ENCODE assay signal across 8 cellular contexts in the genomic region with DNA sequence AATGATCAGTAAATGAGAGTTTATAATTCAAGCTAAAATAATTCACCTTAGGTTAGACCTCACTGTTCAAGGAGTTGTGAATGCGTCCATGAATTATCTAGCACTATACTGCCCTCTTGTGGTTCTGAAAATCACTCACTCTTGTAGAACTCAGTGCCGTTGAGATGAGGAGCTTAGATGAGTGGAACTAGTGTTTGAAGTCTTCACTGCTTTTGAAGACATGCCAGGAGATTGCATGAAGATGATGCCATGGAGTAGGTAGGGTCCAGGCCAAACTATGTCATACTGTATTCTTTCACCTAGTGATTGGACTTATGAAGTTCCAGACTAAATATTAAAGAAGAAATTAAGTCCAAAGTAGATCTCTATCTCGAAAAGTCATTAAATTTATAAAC. TPM values are rescaled to one million over a fixed set of nuclear protein-coding genes. Genes with fewer than 3 reads are reported as not detected.
DNase-seq lines count a peak whose midpoint lies in the region; ATAC-seq, FAIRE-seq and TF ChIP-seq lines count a peak whose summit lies in the region.

No MANE protein-coding gene starts in this region.

- ATAC-seq in HG02798 (IDR thresholded peaks at IDR 0.05; ENCODE audit: poor library complexity, unreplicated experiment) = peak; percentile 70
- ATAC-seq in mucosa of descending colon = peak; percentile 81

- H3K9me3 ChIP-seq in SK-N-MC (ENCODE audit: low read depth, low read length) = no peaks in the 10 kb centered on the region
- no peaks in the 10 kb centered on the region for H3K9me3 ChIP-seq in mucosa of descending colon

- peak; percentile 92 for FAIRE-seq in GM12891 (lab: Jason Lieb, UNC)

- TF ChIP-seq POLR2A in GM12891 (IDR thresholded peaks at IDR 0.05; ENCODE audit: low read depth, low read length) = no peak

- intact Hi-C loops in mucosa of descending colon (cut with DNase I, micrococcal nuclease) = loop anchor here (5.0 to 10.0 kb wide), 3 partner anchors 300 to 420 kb away; no protein-coding TSS in a partner anchor

- peaks cover 19% of the 10 kb centered on the region for H3K4me1 ChIP-seq in mucosa of descending colon (ENCODE audit: low read depth)

- H3K27ac ChIP-seq in SK-N-MC = peak overlapping the region; percentile 90

- TF ChIP-seq CTCF in endothelial cell (IDR thresholded peaks at IDR 0.05; ENCODE audit: unreplicated experiment) (peak; percentile 67), mucosa of descending colon (IDR thresholded peaks at IDR 0.05) (peak; percentile 66)

- POLR2A ChIA-PET in activated CD4-positive, alpha-beta memory T cell treated with anti-CD3 and anti-CD28 coated beads, Interleukin-2, amount 10 ng/mL, durations not matched to agents 7 days and 5 days (lab: Charles Lee) = interaction anchor here (0.6 to 1.6 kb wide), 9 partner anchors 12 to 453 kb away, joined by 3 to 18 read pairs (median 3); partner anchors contain the start of genes LRRC28, LYSMD4 and MEF2A

- no peak overlapping the region for H3K4me3 ChIP-seq in SK-N-MC
- no peak overlapping the region for H3K4me3 ChIP-seq in mucosa of descending colon

- CTCF ChIA-PET in activated CD4-positive, alpha-beta memory T cell treated with anti-CD3 and anti-CD28 coated beads, Interleukin-2, amount 10 ng/mL, durations not matched to agents 7 days and 5 days (lab: Charles Lee) = interaction anchor here (0.6 to 5.9 kb wide), 62 partner anchors 9 to 604 kb away, joined by 3 to 106 read pairs (median 5); partner anchors contain the start of genes LRRC28, LYSMD4, MEF2A and SYNM

- peaks cover 6% of the 10 kb centered on the region for H3K36me3 Mint-ChIP-seq in endothelial cell (ENCODE audit: low read depth, unreplicated experiment)
- H3K36me3 Mint-ChIP-seq in activated CD4-positive, alpha-beta memory T cell treated with anti-CD3 and anti-CD28 coated beads, Interleukin-2, amount 10 ng/mL, durations not matched to agents 7 days and 5 days (ENCODE audit: low read depth) = peaks cover 3% of the 10 kb centered on the region

- peaks cover 4% of the 10 kb centered on the region for H3K27me3 Mint-ChIP-seq in endothelial cell (ENCODE audit: unreplicated experiment)
- no peaks in the 10 kb centered on the region for H3K27me3 Mint-ChIP-seq in activated CD4-positive, alpha-beta memory T cell treated with anti-CD3 and anti-CD28 coated beads, Interleukin-2, amount 10 ng/mL, durations not matched to agents 7 days and 5 days

- no peak overlapping the region for H3K27ac Mint-ChIP-seq in endothelial cell (ENCODE audit: unreplicated experiment)
- no peak overlapping the region for H3K27ac Mint-ChIP-seq in activated CD4-positive, alpha-beta memory T cell treated with anti-CD3 and anti-CD28 coated beads, Interleukin-2, amount 10 ng/mL, durations not matched to agents 7 days and 5 days

- H3K4me3 Mint-ChIP-seq in endothelial cell (ENCODE audit: unreplicated experiment) = no peak overlapping the region
- no peak overlapping the region for H3K4me3 Mint-ChIP-seq in activated CD4-positive, alpha-beta memory T cell treated with anti-CD3 and anti-CD28 coated beads, Interleukin-2, amount 10 ng/mL, durations not matched to agents 7 days and 5 days

- H3K36me3 ChIP-seq in SK-N-MC (ENCODE audit: insufficient read depth, low read length) (no peaks in the 10 kb centered on the region), mucosa of descending colon (ENCODE audit: low read depth) (no peaks in the 10 kb centered on the region)

- peak overlapping the region; percentile 63 for H3K9ac ChIP-seq in SK-N-MC (ENCODE audit: insufficient read length)

- H3K9me3 Mint-ChIP-seq in endothelial cell (ENCODE audit: unreplicated experiment) = no peaks in the 10 kb centered on the region
- no peaks in the 10 kb centered on the region for H3K9me3 Mint-ChIP-seq in activated CD4-positive, alpha-beta memory T cell treated with anti-CD3 and anti-CD28 coated beads, Interleukin-2, amount 10 ng/mL, durations not matched to agents 7 days and 5 days

- H3K4me1 Mint-ChIP-seq in endothelial cell (ENCODE audit: unreplicated experiment) = peaks cover 11% of the 10 kb centered on the region
- peaks cover 40% of the 10 kb centered on the region for H3K4me1 Mint-ChIP-seq in activated CD4-positive, alpha-beta memory T cell treated with anti-CD3 and anti-CD28 coated beads, Interleukin-2, amount 10 ng/mL, durations not matched to agents 7 days and 5 days

- DNase-seq in AG20443 (ENCODE audit: low spot score) (peak; percentile 54), GM12891 (ENCODE audit: insufficient read length, low spot score) (no peak), NCI-H1105 (lab: John Stamatoyannopoulos, UW) (peak; percentile 80), SK-N-MC (ENCODE audit: low read depth, low spot score) (peak; percentile 84), endothelial cell (ENCODE audit: low spot score) (peak; percentile 48), mucosa of descending colon (peak in 1 of 3 donors; percentile 78)
- DNase-seq in activated CD4-positive, alpha-beta memory T cell treated with anti-CD3 and anti-CD28 coated beads, Interleukin-2, amount 10 ng/mL, durations not matched to agents 7 days and 5 days = no peak

TF ChIP-seq in GM12891, 5 proteins besides CTCF, POLR2A, EP300 and RAD21:
- TF ChIP-seq POLR2AphosphoS5 (IDR thresholded peaks at IDR 0.05; ENCODE audit: low read depth, low read length) (0 out of 2 replicates have a peak, but pooled peaks have one; percentile 35), TAF1 (IDR thresholded peaks at IDR 0.05; ENCODE audit: low read depth, low read length) (no peak)
TF ChIP-seq in GM12891: peak in this region for 1.

RNA-seq across cellular contexts. Expression of gene LYSMD4, which starts 28.8 kb away (rescaled TPM):
- 4.5 TPM for polyA plus RNA-seq in GM12891 (2012; ENCODE audit: low read depth, missing spikeins)
- total RNA-seq in endothelial cell (ENCODE audit: unreplicated experiment) (13.1 TPM), mucosa of descending colon (10 to 100 TPM in 2 of 3 donors, 1 to 10 TPM in 1; 6.4 to 15.6 (median 13.4) TPM)
- 10 to 100 TPM; 10.7 to 10.9 TPM for total RNA-seq in activated CD4-positive, alpha-beta memory T cell treated with anti-CD3 and anti-CD28 coated beads, Interleukin-2, amount 10 ng/mL, durations not matched to agents 7 days and 5 days

Comparison
In these comparisons a context has a peak if more than half of its experiments do, and no peak if none do; other contexts are left out.
1. DNase-seq: peak in AG20443 (single experiment), NCI-H1105 (single experiment), SK-N-MC (single experiment) and endothelial cell (single experiment); none in GM12891 (single experiment) and activated CD4-positive, alpha-beta memory T cell treated with anti-CD3 and anti-CD28 coated beads, Interleukin-2, amount 10 ng/mL, durations not matched to agents 7 days and 5 days (single experiment).